8 cellular contexts compared by ENCODE assay signal in the genomic region with DNA sequence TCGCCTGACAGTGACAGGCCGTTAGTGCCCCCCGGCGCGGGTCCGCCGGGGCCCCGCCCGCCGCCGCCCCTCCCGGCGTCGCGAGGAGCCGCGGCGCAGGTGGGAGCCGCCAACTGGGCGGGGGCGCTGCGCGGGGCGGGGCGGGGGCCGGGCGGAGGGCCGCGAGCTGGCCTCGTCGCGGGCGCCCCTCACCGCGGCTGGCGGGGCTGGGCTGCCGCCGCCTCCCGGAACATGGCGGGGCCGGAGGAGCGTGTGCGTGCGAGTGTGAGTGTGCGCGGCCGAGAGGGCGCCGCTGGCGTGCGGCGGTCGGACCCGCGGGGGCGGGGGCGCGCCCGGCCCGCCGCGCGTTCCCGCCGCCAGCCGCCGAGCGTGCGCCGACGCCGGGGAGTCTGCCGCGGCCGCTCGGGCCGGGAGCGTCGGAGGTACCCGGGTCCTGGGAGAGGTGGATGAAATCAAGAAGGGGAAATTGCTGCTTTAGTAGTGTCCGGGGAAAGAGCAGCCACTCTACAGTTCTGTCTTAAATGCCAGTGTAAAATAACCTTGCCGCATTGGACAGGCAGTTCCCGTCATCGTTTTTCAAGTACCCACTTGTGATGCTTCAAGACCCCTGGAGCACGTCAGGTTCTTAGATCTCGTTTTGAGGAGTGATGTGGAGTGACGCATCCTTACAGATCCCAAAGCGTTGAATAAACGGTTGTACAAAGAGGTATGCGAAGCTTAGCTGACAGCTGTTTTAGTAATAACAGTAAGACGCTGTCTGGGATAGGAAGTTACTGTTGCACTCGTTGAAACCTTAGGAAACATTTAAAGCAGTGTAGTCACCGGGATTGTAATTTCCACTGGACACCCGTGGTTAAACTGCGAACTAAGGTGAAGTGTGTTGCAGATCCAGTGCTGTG. TPM values are rescaled to one million over a fixed set of nuclear protein-coding genes. Genes with fewer than 3 reads are reported as not detected.
A peak's percentile ranks its signal among the peaks of the same experiment; 100 is the strongest.
DNase-seq lines count a peak whose midpoint lies in the region; ATAC-seq and TF ChIP-seq lines count a peak whose summit lies in the region.

No MANE protein-coding gene starts in this region.

- DNase-seq in AG09309 (ENCODE audit: low read depth), result peak; percentile 28
- DNase-seq in NCI-H446 treated with DMSO at 0.1 percent for 48 hours (lab: John Stamatoyannopoulos, UW), result peak; percentile 45
- DNase-seq in activated CD4-positive, alpha-beta T cell treated with anti-CD3 and anti-CD28 coated beads, Interleukin-2, amount 10 ng/mL, durations not matched to agents 24 days and 14 days, result peak; percentile 93
- peak; percentile 78 to 83 (median 82) for DNase-seq in right lobe of liver
- peak in 2 of 3 donors; percentile 30 to 53 for DNase-seq in stimulated activated CD4-positive, alpha-beta T cell treated with anti-CD3 and anti-CD28 coated beads, TNF-alpha, amount 100 ng/mL, for 1 hour (ENCODE audit: low read depth in 3 of 3, low spot score in 1 of 3)

- intact Hi-C loops in activated CD4-positive, alpha-beta T cell treated with anti-CD3 and anti-CD28 coated beads, Interleukin-2, amount 10 ng/mL, durations not matched to agents 24 days and 14 days (cut with micrococcal nuclease), result loop anchor here (1.0 to 2.0 kb wide), 3 partner anchors 43 to 475 kb away; no protein-coding TSS in a partner anchor
- intact Hi-C loops in dendritic cell treated with granulocyte-macrophage colony-stimulating factor and Interleukin-4, amounts not matched to agents 40 ng/mL and 50 ng/mL, for 4 days (cut with micrococcal nuclease), result loop anchor here (10.0 kb wide), 1 partner anchor 197 kb away; a partner anchor contains a TSS
- intact Hi-C loops in right lobe of liver (cut with DNase I), result no loop called here

- H3K9me3 Mint-ChIP-seq in activated CD4-positive, alpha-beta T cell treated with anti-CD3 and anti-CD28 coated beads, Interleukin-2, amount 10 ng/mL, durations not matched to agents 24 days and 14 days, result no peaks in the 10 kb centered on the region
- no peaks in the 10 kb centered on the region for H3K9me3 Mint-ChIP-seq in dendritic cell treated with granulocyte-macrophage colony-stimulating factor and Interleukin-4, amounts not matched to agents 40 ng/mL and 50 ng/mL, for 4 days

- ATAC-seq in GM18909 (IDR thresholded peaks at IDR 0.05; ENCODE audit: poor library complexity, unreplicated experiment) (peak; percentile 43), HG03139 (IDR thresholded peaks at IDR 0.05; ENCODE audit: unreplicated experiment) (peak; percentile 28), right lobe of liver (peak; percentile 7 to 46 (median 38))

- peaks cover 0 to 69% (median 29%) of the 10 kb centered on the region in 4 donors for H3K4me1 ChIP-seq in right lobe of liver

- peak overlapping the region; percentile 94 for H3K4me3 Mint-ChIP-seq in activated CD4-positive, alpha-beta T cell treated with anti-CD3 and anti-CD28 coated beads, Interleukin-2, amount 10 ng/mL, durations not matched to agents 24 days and 14 days
- peak overlapping the region; percentile 80 for H3K4me3 Mint-ChIP-seq in dendritic cell treated with granulocyte-macrophage colony-stimulating factor and Interleukin-4, amounts not matched to agents 40 ng/mL and 50 ng/mL, for 4 days

- no peaks in the 10 kb centered on the region for H3K27me3 ChIP-seq in right lobe of liver

- peaks cover 0 to 8% (median 1%) of the 10 kb centered on the region in 4 donors for H3K36me3 ChIP-seq in right lobe of liver

- peak; percentile 26 for TF ChIP-seq POLR2A in right lobe of liver (IDR thresholded peaks at IDR 0.05)

- H3K27me3 Mint-ChIP-seq in activated CD4-positive, alpha-beta T cell treated with anti-CD3 and anti-CD28 coated beads, Interleukin-2, amount 10 ng/mL, durations not matched to agents 24 days and 14 days, result no peaks in the 10 kb centered on the region
- no peaks in the 10 kb centered on the region for H3K27me3 Mint-ChIP-seq in dendritic cell treated with granulocyte-macrophage colony-stimulating factor and Interleukin-4, amounts not matched to agents 40 ng/mL and 50 ng/mL, for 4 days

- H3K27ac Mint-ChIP-seq in activated CD4-positive, alpha-beta T cell treated with anti-CD3 and anti-CD28 coated beads, Interleukin-2, amount 10 ng/mL, durations not matched to agents 24 days and 14 days, result peak overlapping the region; percentile 98
- H3K27ac Mint-ChIP-seq in dendritic cell treated with granulocyte-macrophage colony-stimulating factor and Interleukin-4, amounts not matched to agents 40 ng/mL and 50 ng/mL, for 4 days, result peak overlapping the region; percentile 98

- no peaks in the 10 kb centered on the region for H3K9me3 ChIP-seq in right lobe of liver

- H3K4me3 ChIP-seq in AG09309 (ENCODE audit: control insufficient read depth, low read depth, low read length) (peak overlapping the region; percentile 83), right lobe of liver (peak overlapping the region; percentile 52 to 77 (median 64))

- no peak for TF ChIP-seq CTCF in AG09309 (IDR thresholded peaks at IDR 0.05; ENCODE audit: control insufficient read depth, insufficient read depth, low read depth, low read length, missing control alignments)
- TF ChIP-seq CTCF in right lobe of liver (IDR thresholded peaks at IDR 0.05), result no peak

- H3K27ac ChIP-seq in right lobe of liver, result peak overlapping the region; percentile 92 to 94 (median 93)

- peaks cover 59% of the 10 kb centered on the region for H3K4me1 Mint-ChIP-seq in activated CD4-positive, alpha-beta T cell treated with anti-CD3 and anti-CD28 coated beads, Interleukin-2, amount 10 ng/mL, durations not matched to agents 24 days and 14 days
- H3K4me1 Mint-ChIP-seq in dendritic cell treated with granulocyte-macrophage colony-stimulating factor and Interleukin-4, amounts not matched to agents 40 ng/mL and 50 ng/mL, for 4 days (ENCODE audit: low read depth), result peaks cover 36% of the 10 kb centered on the region

- WGBS in right lobe of liver (ENCODE audit: insufficient coverage, low coverage, low lambda C conversion rate, missing lambda C conversion rate), result 0% methylated on average over 34 of the region's 95 CpGs

- peaks cover 52% of the 10 kb centered on the region for H3K36me3 Mint-ChIP-seq in activated CD4-positive, alpha-beta T cell treated with anti-CD3 and anti-CD28 coated beads, Interleukin-2, amount 10 ng/mL, durations not matched to agents 24 days and 14 days (ENCODE audit: low read depth)
- peaks cover 70% of the 10 kb centered on the region for H3K36me3 Mint-ChIP-seq in dendritic cell treated with granulocyte-macrophage colony-stimulating factor and Interleukin-4, amounts not matched to agents 40 ng/mL and 50 ng/mL, for 4 days (ENCODE audit: low read depth)

RNA-seq across cellular contexts. Expression of a gene that starts 0.8 kb away (rescaled TPM):
- total RNA-seq in activated CD4-positive, alpha-beta T cell treated with anti-CD3 and anti-CD28 coated beads, Interleukin-2, amount 10 ng/mL, durations not matched to agents 24 days and 14 days, result 60.8 TPM in 2 replicates
- 10 to 100 TPM; 12.3 to 38.7 (median 21.4) TPM for total RNA-seq in right lobe of liver

RNA-seq across cellular contexts. Expression of a gene that starts 34.9 kb away (rescaled TPM):
- total RNA-seq in activated CD4-positive, alpha-beta T cell treated with anti-CD3 and anti-CD28 coated beads, Interleukin-2, amount 10 ng/mL, durations not matched to agents 24 days and 14 days, result 357 and 360 TPM in 2 replicates
- 100 to 1,000 TPM; 164 to 236 (median 183) TPM for total RNA-seq in right lobe of liver

Comparison
In these comparisons a context has a peak if more than half of its experiments do, and no peak if none do; other contexts are left out.
1. Peak in every context shown above with its lines: DNase-seq, ATAC-seq, H3K4me3 ChIP-seq and H3K27ac ChIP-seq.
2. DNase-seq: peak in every context shown above with its lines; median percentile 93 in activated CD4-positive, alpha-beta T cell treated with anti-CD3 and anti-CD28 coated beads, Interleukin-2, amount 10 ng/mL, durations not matched to agents 24 days and 14 days; 82 in right lobe of liver; 45 in NCI-H446 treated with DMSO at 0.1 percent for 48 hours; 42 in stimulated activated CD4-positive, alpha-beta T cell treated with anti-CD3 and anti-CD28 coated beads, TNF-alpha, amount 100 ng/mL, for 1 hour; 28 in AG09309.
3. intact Hi-C loops: an anchor here in activated CD4-positive, alpha-beta T cell treated with anti-CD3 and anti-CD28 coated beads, Interleukin-2, amount 10 ng/mL, durations not matched to agents 24 days and 14 days (1.0 to 2.0 kb wide) and dendritic cell treated with granulocyte-macrophage colony-stimulating factor and Interleukin-4, amounts not matched to agents 40 ng/mL and 50 ng/mL, for 4 days (10.0 kb wide); none called in right lobe of liver.